Comparison of ENCODE assay signal across 9 cellular contexts in genomic region chr6:51775942-51776860, GRCh38.
"Had no signal": no experiment of that assay in that cellular context is flagged by ENCODE, and none has a peak within 500 bp of the region (broad histone marks: within the 10 kb centered on the region; RNA-seq: fewer than 3 reads in every experiment).

No MANE protein-coding gene starts in this region.

- H3K4me1 ChIP-seq: HAP-1 had no signal

- DNase-seq: GM23248, GOT3, H7, HFFc6, IMR-90 had no signal

- FAIRE-seq: K562 had no signal

- H3K36me3 ChIP-seq: HAP-1 had no signal

- H2AFZ ChIP-seq: GM23248 had no signal

- H3K27ac ChIP-seq: GM23248, HL-60 had no signal

- H3K4me3 Mint-ChIP-seq: HFFc6 had no signal

- H3K9me3 ChIP-seq: HAP-1 had no signal

- H3K27ac Mint-ChIP-seq: HFFc6 had no signal

- H3K4me3 ChIP-seq: GM23248, HAP-1, K562 had no signal

- H3K9ac ChIP-seq: GM23248 had no signal

- ATAC-seq: HCT116, K562 had no signal
